ENCODE assay signal across 1 cellular context in genomic region chr12:107685360-107686248, GRCh38.
TF ChIP-seq lines count a peak whose summit lies in the region.

PWP1 (plus strand) TSS chr12:107685799; CDS start chr12:107685900, 101 bp downstream.

TF ChIP-seq in K562, 482 proteins besides CTCF, POLR2A, EP300 and RAD21 (continued from another document and continues in another):
- peak; percentile 84; the same call in 1 of the 2 replicates for TF ChIP-seq HMGXB4 (CRISPR knock-in tag; IDR thresholded peaks at IDR 0.05)
- TF ChIP-seq POLR2H (tag; IDR thresholded peaks at IDR 0.05; ENCODE audit: low read depth), result peak; percentile 82
- TF ChIP-seq THRB (CRISPR knock-in tag; conservative IDR thresholded peaks at IDR 0.05), result no peak
- TF ChIP-seq SRSF7 (optimal IDR thresholded peaks at IDR 0.05; ENCODE audit: low read depth, low read length), result no peak
- TF ChIP-seq SAFB2 (IDR thresholded peaks at IDR 0.05; ENCODE audit: borderline replicate concordance, low read depth, low read length, severe bottlenecking), result no peak
- peak; percentile 71; the same call in 1 of the 2 replicates for TF ChIP-seq ZNF395 (CRISPR knock-in tag; IDR thresholded peaks at IDR 0.05)
- TF ChIP-seq E2F6 (IDR thresholded peaks at IDR 0.05; ENCODE audit: borderline replicate concordance in 1 of 2, extremely low read depth in 1 of 2, insufficient read depth in 1 of 2, insufficient read length in 1 of 2, low read depth in 1 of 2, low read length in 1 of 2, poor library complexity in 1 of 2, severe bottlenecking in 1 of 2), result peak; percentile 67 to 75
- peak; percentile 44 for TF ChIP-seq CCNT2 (IDR thresholded peaks at IDR 0.05; ENCODE audit: borderline replicate concordance, extremely low read depth, insufficient read length, low read depth, low read length)
- TF ChIP-seq GMEB1 (CRISPR knock-in tag; IDR thresholded peaks at IDR 0.05), result peak; percentile 72
- TF ChIP-seq ZMIZ1 (IDR thresholded peaks at IDR 0.05; ENCODE audit: low read depth in 2 of 2, low read length in 2 of 2), result 0 out of 4 replicates have a peak, but pooled peaks of 1 of the 2 experiments have one; percentile 25
- peak; percentile 96 for TF ChIP-seq PHF20 (IDR thresholded peaks at IDR 0.05; ENCODE audit: partially characterized antibody)
- peak; percentile 77 for TF ChIP-seq POLR2B (IDR thresholded peaks at IDR 0.05; ENCODE audit: low read depth, partially characterized antibody)
- TF ChIP-seq POLR2G (IDR thresholded peaks at IDR 0.05; ENCODE audit: low read depth, low read length), result peak; percentile 90
- TF ChIP-seq OTX1 (CRISPR knock-in tag; IDR thresholded peaks at IDR 0.05), result 0 out of 2 replicates have a peak, but pooled peaks have one; percentile 69
- TF ChIP-seq NBN (IDR thresholded peaks at IDR 0.05; ENCODE audit: low read depth), result peak; percentile 88
- TF ChIP-seq ZFX (CRISPR knock-in tag; IDR thresholded peaks at IDR 0.05), result peak; percentile 99
- peak; percentile 25; the same call in 1 of the 2 replicates for TF ChIP-seq THAP12 (CRISPR knock-in tag; IDR thresholded peaks at IDR 0.05)
- peak; percentile 100 for TF ChIP-seq CREM (IDR thresholded peaks at IDR 0.05; ENCODE audit: low read depth)
- peak; percentile 89 for TF ChIP-seq C11orf30 (IDR thresholded peaks at IDR 0.05; ENCODE audit: low read depth)
- peak in 1 of 2 experiments; percentile 74; a peak in 1 of 3 replicates for TF ChIP-seq CBX3 (IDR thresholded peaks at IDR 0.05; ENCODE audit: borderline replicate concordance in 1 of 2, low read length in 2 of 2)
- TF ChIP-seq CHD7 (IDR thresholded peaks at IDR 0.05; ENCODE audit: low read depth, low read length), result no peak
